9 cellular contexts compared by ENCODE assay signal in genomic region chr5:138469540-138470321, GRCh38. TPM values are rescaled to one million over a fixed set of nuclear protein-coding genes. Genes with fewer than 3 reads are reported as not detected.
DNase-seq lines count a peak whose midpoint lies in the region; ATAC-seq and TF ChIP-seq lines count a peak whose summit lies in the region.
"Had no signal": no experiment of that assay in that cellular context is flagged by ENCODE, and none has a peak within 500 bp of the region (broad histone marks: within the 10 kb centered on the region; RNA-seq: fewer than 3 reads in every experiment).

No MANE protein-coding gene starts in this region.

- H3K9me3 Mint-ChIP-seq in activated T-helper 17 cell treated with anti-CD3 and anti-CD28 coated beads, Interleukin-2, amount 50 U/mL, for 72 hours: no peaks in the 10 kb centered on the region
- H3K9me3 Mint-ChIP-seq in type B pancreatic cell: no peaks in the 10 kb centered on the region

- ATAC-seq in activated T-helper 17 cell treated with anti-CD3 and anti-CD28 coated beads, Interleukin-2, amount 50 U/mL, for 72 hours (replicated peaks): no peak
- no peak for ATAC-seq in T-helper 17 cell

- H3K4me1 Mint-ChIP-seq in activated T-helper 17 cell treated with anti-CD3 and anti-CD28 coated beads, Interleukin-2, amount 50 U/mL, for 72 hours: peaks cover 22% of the 10 kb centered on the region
- H3K4me1 Mint-ChIP-seq in type B pancreatic cell (ENCODE audit: unreplicated experiment) (peaks cover 25% of the 10 kb centered on the region), T-helper 17 cell (peaks cover 18% of the 10 kb centered on the region)

- no peaks in the 10 kb centered on the region for H3K36me3 ChIP-seq in HAP-1 (replicated peaks)

- H3K4me1 ChIP-seq in HAP-1: no peaks in the 10 kb centered on the region; the same call in 1 of the 2 replicates

- H3K36me3 Mint-ChIP-seq in activated T-helper 17 cell treated with anti-CD3 and anti-CD28 coated beads, Interleukin-2, amount 50 U/mL, for 72 hours (ENCODE audit: low read depth): peaks cover 42% of the 10 kb centered on the region
- H3K36me3 Mint-ChIP-seq in type B pancreatic cell (peaks cover 25% of the 10 kb centered on the region), T-helper 17 cell (ENCODE audit: low read depth) (peaks cover 2% of the 10 kb centered on the region)

- H3K27ac Mint-ChIP-seq in activated T-helper 17 cell treated with anti-CD3 and anti-CD28 coated beads, Interleukin-2, amount 50 U/mL, for 72 hours: peak overlapping the region; percentile 24
- peak overlapping the region; percentile 97 for H3K27ac Mint-ChIP-seq in type B pancreatic cell
- H3K27ac Mint-ChIP-seq in T-helper 17 cell: no peak overlapping the region

- peak; percentile 78 for DNase-seq in activated T-cell treated with anti-CD3 and anti-CD28 coated beads, Interleukin-2, amount 50 U/mL, for 1 hour
- no peak for DNase-seq in activated T-cell treated with anti-CD3 and anti-CD28 coated beads, Interleukin-2, amount 50 U/mL, for 48 hours
- DNase-seq in kidney glomerular epithelial cell (lab: John Stamatoyannopoulos, UW): peak; percentile 59
- DNase-seq in type B pancreatic cell (ENCODE audit: extremely low spot score, unreplicated experiment): no peak
- no peak for DNase-seq in HAP-1 (ENCODE audit: low spot score in 2 of 2)
- DNase-seq in T-helper 17 cell: no peak
- DNase-seq in NCI-H226: no peak

- no peak for TF ChIP-seq CTCF in type B pancreatic cell (conservative IDR thresholded peaks at IDR 0.05)

- in situ Hi-C loops in HAP-1 (cut with MboI; ENCODE audit: low sequenced_read_pairs): no loop called here

- H3K9me3 ChIP-seq in HAP-1 (no peaks in the 10 kb centered on the region), T-helper 17 cell (ENCODE audit: control insufficient read depth, low read length, poor library complexity, severe bottlenecking) (no peaks in the 10 kb centered on the region)

- no peaks in the 10 kb centered on the region for H3K27me3 Mint-ChIP-seq in activated T-helper 17 cell treated with anti-CD3 and anti-CD28 coated beads, Interleukin-2, amount 50 U/mL, for 72 hours
- H3K27me3 Mint-ChIP-seq in type B pancreatic cell (peaks cover 46% of the 10 kb centered on the region), T-helper 17 cell (no peaks in the 10 kb centered on the region)

- H3K27me3 ChIP-seq in HAP-1 (ENCODE audit: low read depth): no peaks in the 10 kb centered on the region

- no peak overlapping the region for H3K4me3 Mint-ChIP-seq in activated T-helper 17 cell treated with anti-CD3 and anti-CD28 coated beads, Interleukin-2, amount 50 U/mL, for 72 hours
- H3K4me3 Mint-ChIP-seq in type B pancreatic cell (peak overlapping the region; percentile 55), T-helper 17 cell (no peak overlapping the region)

- H3K4me3 ChIP-seq in HAP-1: no peak overlapping the region

RNA-seq across cellular contexts. Expression of gene EGR1, which starts 4.5 kb away (rescaled TPM):
- total RNA-seq in activated T-helper 17 cell treated with anti-CD3 and anti-CD28 coated beads, Interleukin-2, amount 50 U/mL, for 72 hours: 10 to 100 TPM; 14.0 to 77.6 TPM
- total RNA-seq in type B pancreatic cell (ENCODE audit: low replicate concordance): 64.4 and 283 TPM in 2 replicates
- 10 to 100 TPM; 24.2 to 30.6 TPM for total RNA-seq in T-helper 17 cell

RNA-seq across cellular contexts. Expression of gene REEP2, which starts 30.9 kb away (rescaled TPM):
- total RNA-seq in activated T-helper 17 cell treated with anti-CD3 and anti-CD28 coated beads, Interleukin-2, amount 50 U/mL, for 72 hours: 1 to 10 TPM; 2.0 TPM
- total RNA-seq in type B pancreatic cell (ENCODE audit: low replicate concordance): 7.8 and 31.0 TPM in 2 replicates
- under 1 TPM in 1 of 2 donors, not detected in 1; 0.40 TPM for total RNA-seq in T-helper 17 cell
- total RNA-seq: mononuclear cell had no signal

Comparison
In these comparisons a context has a peak if more than half of its experiments do, and no peak if none do; other contexts are left out.
1. DNase-seq: peak in activated T-cell treated with anti-CD3 and anti-CD28 coated beads, Interleukin-2, amount 50 U/mL, for 1 hour (single experiment) and kidney glomerular epithelial cell (single experiment); none in activated T-cell treated with anti-CD3 and anti-CD28 coated beads, Interleukin-2, amount 50 U/mL, for 48 hours (0 of 2), type B pancreatic cell (single experiment), HAP-1 (0 of 2), T-helper 17 cell (0 of 3) and NCI-H226 (single experiment).